ENCODE assay signal across 13 cellular contexts in the genomic region with DNA sequence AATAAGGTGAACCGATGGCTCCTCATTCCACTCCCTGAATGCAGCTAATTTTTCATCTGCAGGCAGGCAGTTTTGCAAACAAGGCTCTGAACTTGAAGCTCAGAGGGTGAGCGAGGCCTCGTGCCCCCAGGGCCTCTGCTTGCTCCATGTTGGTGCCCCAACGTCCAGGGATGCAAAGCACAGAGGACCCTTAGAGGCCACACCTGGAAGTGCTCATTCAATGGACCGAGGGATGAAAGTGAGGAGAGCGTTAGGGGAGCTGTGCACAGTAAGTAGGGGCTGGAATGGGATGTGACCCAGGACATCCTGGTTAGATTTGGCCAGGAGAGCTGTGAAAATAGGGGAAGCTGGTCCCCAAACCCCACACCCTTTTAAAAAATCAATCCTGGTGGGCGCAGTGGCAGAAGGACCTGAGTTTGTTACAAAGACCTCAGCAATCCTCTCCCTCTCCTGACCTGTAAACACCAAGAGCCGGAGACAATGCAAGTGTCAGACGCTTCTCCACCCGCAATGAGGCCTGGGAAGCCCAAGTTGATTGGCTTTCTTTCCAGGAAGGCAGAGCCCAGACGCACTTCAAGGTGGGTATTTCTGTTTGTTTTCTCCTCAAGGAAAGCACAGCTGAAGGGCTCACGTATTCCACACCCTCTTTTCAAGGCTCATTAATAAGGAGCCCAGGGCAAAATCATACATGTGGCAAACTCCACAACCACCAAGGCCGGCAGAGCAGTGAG. TPM values are rescaled to one million over a fixed set of nuclear protein-coding genes. Genes with fewer than 3 reads are reported as not detected.
"Had no signal": no experiment of that assay in that cellular context is flagged by ENCODE, and none has a peak within 500 bp of the region (broad histone marks: within the 10 kb centered on the region; RNA-seq: fewer than 3 reads in every experiment).

No MANE protein-coding gene starts in this region.

- H3K9me3 Mint-ChIP-seq: stimulated activated naive CD8-positive, alpha-beta T cell treated with anti-CD3 and anti-CD28 coated beads, Interleukin-15, Interleukin-2, amounts not matched to agents 100 ng/mL and 50 ng/mL, for 24 hours had no signal

- H3K27ac Mint-ChIP-seq: naive thymus-derived CD4-positive, alpha-beta T cell; stimulated activated naive CD8-positive, alpha-beta T cell treated with anti-CD3 and anti-CD28 coated beads, Interleukin-15, Interleukin-2, amounts not matched to agents 100 ng/mL and 50 ng/mL, for 24 hours had no signal

- H3K36me3 Mint-ChIP-seq: naive thymus-derived CD4-positive, alpha-beta T cell had no signal

- H3K4me3 ChIP-seq: ascending aorta, gastroesophageal sphincter, hepatocyte, lower lobe of right lung had no signal

- H3K4me1 ChIP-seq: ascending aorta, gastroesophageal sphincter, lower lobe of right lung had no signal

- H3K4me2 ChIP-seq: hepatocyte had no signal

- H2AFZ ChIP-seq: hepatocyte had no signal

- H3K27ac ChIP-seq: ascending aorta, gastroesophageal sphincter, hepatocyte, lower lobe of right lung had no signal

- ATAC-seq: gastroesophageal sphincter; naive thymus-derived CD4-positive, alpha-beta T cell had no signal

- H3K4me1 Mint-ChIP-seq: naive thymus-derived CD4-positive, alpha-beta T cell had no signal

- H3K4me3 Mint-ChIP-seq: naive thymus-derived CD4-positive, alpha-beta T cell; stimulated activated naive CD8-positive, alpha-beta T cell treated with anti-CD3 and anti-CD28 coated beads, Interleukin-15, Interleukin-2, amounts not matched to agents 100 ng/mL and 50 ng/mL, for 24 hours had no signal

- H3K79me2 ChIP-seq: hepatocyte had no signal

- H3K27me3 ChIP-seq: ascending aorta had no signal

- H3K9me3 ChIP-seq: ascending aorta, gastroesophageal sphincter, lower lobe of right lung had no signal

- H3K36me3 ChIP-seq: ascending aorta, gastroesophageal sphincter, lower lobe of right lung had no signal

- DNase-seq: activated CD4-positive, alpha-beta T cell treated with anti-CD3 and anti-CD28 coated beads, Interleukin-2, amount 50 U/mL, for 1 hour; activated naive CD4-positive, alpha-beta T cell; activated T-cell treated with anti-CD3 and anti-CD28 coated beads, Interleukin-2, amount 50 U/mL, for 48 hours; effector CD4-positive, alpha-beta T cell; lower lobe of right lung; naive thymus-derived CD4-positive, alpha-beta T cell; stimulated activated CD4-positive, alpha-beta T cell treated with anti-CD3 and anti-CD28 coated beads, Interleukin-4, amount 100 ng/mL, for 1 hour; stimulated activated CD8-positive, alpha-beta memory T cell treated with anti-CD3 and anti-CD28 coated beads, Interleukin-4, amount 100 ng/mL, for 48 hours; T-helper 2 cell had no signal

RNA-seq across cellular contexts. Expression of a gene that starts 14.0 kb away (rescaled TPM):
- total RNA-seq: naive thymus-derived CD4-positive, alpha-beta T cell had no signal
